ENCODE assay signal across 12 cellular contexts in genomic region chr9:1042466-1042865, GRCh38. TPM values are rescaled to one million over a fixed set of nuclear protein-coding genes. Genes with fewer than 3 reads are reported as not detected.
DNase-seq lines count a peak whose midpoint lies in the region; ATAC-seq, FAIRE-seq and TF ChIP-seq lines count a peak whose summit lies in the region.
"Had no signal": no experiment of that assay in that cellular context is flagged by ENCODE, and none has a peak within 500 bp of the region (broad histone marks: within the 10 kb centered on the region; RNA-seq: fewer than 3 reads in every experiment).

No MANE protein-coding gene starts in this region.

- ATAC-seq in right cardiac atrium (no peak), HG03571 (IDR thresholded peaks at IDR 0.05; ENCODE audit: unreplicated experiment) (no peak)

- H3K27ac ChIP-seq in right cardiac atrium (ENCODE audit: low read length) (no peak overlapping the region), kidney (ENCODE audit: low read depth in 2 of 2, low read length in 2 of 2) (no peak overlapping the region)
- H3K27ac ChIP-seq: BLaER1, HL-60, parathyroid adenoma had no signal

- peaks cover under 1% of the 10 kb centered on the region for H3K36me3 Mint-ChIP-seq in activated CD4-positive, alpha-beta T cell treated with anti-CD3 and anti-CD28 coated beads, Interleukin-2, amount 10 ng/mL, durations not matched to agents 24 days and 14 days (ENCODE audit: low read depth)
- peaks cover 5% of the 10 kb centered on the region for H3K36me3 Mint-ChIP-seq in T-helper 1 cell treated with Interleukin-12 subunit alpha and Interleukin-12 subunit beta and Interleukin-4 antibody, amounts not matched to agents 30 μg/mL and 1 μg/mL, for 36 hours (ENCODE audit: low read depth)

- H3K9me3 Mint-ChIP-seq in activated CD4-positive, alpha-beta T cell treated with anti-CD3 and anti-CD28 coated beads, Interleukin-2, amount 10 ng/mL, durations not matched to agents 24 days and 14 days, result peaks cover 14% of the 10 kb centered on the region
- no peaks in the 10 kb centered on the region for H3K9me3 Mint-ChIP-seq in T-helper 1 cell treated with Interleukin-12 subunit alpha and Interleukin-12 subunit beta and Interleukin-4 antibody, amounts not matched to agents 30 μg/mL and 1 μg/mL, for 36 hours

- intact Hi-C loops in activated CD4-positive, alpha-beta T cell treated with anti-CD3 and anti-CD28 coated beads, Interleukin-2, amount 10 ng/mL, durations not matched to agents 24 days and 14 days (cut with micrococcal nuclease), result no loop called here
- intact Hi-C loops in right cardiac atrium (cut with DNase I), result no loop called here
- intact Hi-C loops in kidney (cut with DNase I), result no loop called here

- H3K27me3 ChIP-seq in right cardiac atrium (ENCODE audit: control insufficient read depth, insufficient read depth) (no peaks in the 10 kb centered on the region), skeletal muscle satellite cell (ENCODE audit: control insufficient read depth, insufficient read depth, low read length) (peaks cover 58% of the 10 kb centered on the region)

- H3K9me3 ChIP-seq in right cardiac atrium (ENCODE audit: control insufficient read depth, low read length) (no peaks in the 10 kb centered on the region), skeletal muscle satellite cell (replicated peaks; ENCODE audit: low read length) (no peaks in the 10 kb centered on the region), kidney (ENCODE audit: control insufficient read depth in 1 of 2, low read length in 2 of 2) (no peaks in the 10 kb centered on the region)

- WGBS in right cardiac atrium, result 2% methylated on average over 45 of the region's 45 CpGs

- peaks cover 7% of the 10 kb centered on the region for H3K4me1 Mint-ChIP-seq in activated CD4-positive, alpha-beta T cell treated with anti-CD3 and anti-CD28 coated beads, Interleukin-2, amount 10 ng/mL, durations not matched to agents 24 days and 14 days
- peaks cover 12% of the 10 kb centered on the region for H3K4me1 Mint-ChIP-seq in T-helper 1 cell treated with Interleukin-12 subunit alpha and Interleukin-12 subunit beta and Interleukin-4 antibody, amounts not matched to agents 30 μg/mL and 1 μg/mL, for 36 hours (ENCODE audit: low read depth)

- peak overlapping the region; percentile 73 for H3K4me2 ChIP-seq in skeletal muscle satellite cell (ENCODE audit: low read length)
- H3K4me2 ChIP-seq: BLaER1 had no signal

- peaks cover 80% of the 10 kb centered on the region for H3K27me3 Mint-ChIP-seq in activated CD4-positive, alpha-beta T cell treated with anti-CD3 and anti-CD28 coated beads, Interleukin-2, amount 10 ng/mL, durations not matched to agents 24 days and 14 days
- H3K27me3 Mint-ChIP-seq in T-helper 1 cell treated with Interleukin-12 subunit alpha and Interleukin-12 subunit beta and Interleukin-4 antibody, amounts not matched to agents 30 μg/mL and 1 μg/mL, for 36 hours (ENCODE audit: low read depth), result peaks cover 80% of the 10 kb centered on the region

- H3K4me1 ChIP-seq in right cardiac atrium (ENCODE audit: control insufficient read depth, insufficient read depth, low read length) (peaks cover under 1% of the 10 kb centered on the region), skeletal muscle satellite cell (ENCODE audit: control insufficient read depth, insufficient read depth, low read length) (no peaks in the 10 kb centered on the region), kidney (ENCODE audit: control insufficient read depth in 1 of 2, insufficient read depth in 1 of 2, low read depth in 1 of 2, low read length in 2 of 2) (no peaks in the 10 kb centered on the region)
- H3K4me1 ChIP-seq: BLaER1, parathyroid adenoma had no signal

- no peak for TF ChIP-seq CTCF in kidney (IDR thresholded peaks at IDR 0.05; ENCODE audit: borderline replicate concordance, extremely low read depth, insufficient read depth)

- H3K4me3 ChIP-seq in right cardiac atrium (ENCODE audit: low read length) (peak overlapping the region; percentile 0), skeletal muscle satellite cell (ENCODE audit: low read length) (peak overlapping the region; percentile 57), kidney (ENCODE audit: low read length in 2 of 2) (no peak overlapping the region)
- H3K4me3 ChIP-seq: BLaER1 had no signal

- H3K36me3 ChIP-seq in skeletal muscle satellite cell (ENCODE audit: insufficient read depth, low read length), result no peaks in the 10 kb centered on the region
- no peaks in the 10 kb centered on the region for H3K36me3 ChIP-seq in kidney (ENCODE audit: control insufficient read depth in 1 of 2, insufficient read depth in 2 of 2, low read length in 2 of 2)
- H3K36me3 ChIP-seq: BLaER1 had no signal

- H3K9ac ChIP-seq in skeletal muscle satellite cell (ENCODE audit: low read depth, low read length) (peak overlapping the region; percentile 21), kidney (ENCODE audit: low read length in 2 of 2) (no peak overlapping the region)
- H3K9ac ChIP-seq: BLaER1, parathyroid adenoma had no signal

- no peak for FAIRE-seq in kidney (lab: Jason Lieb, UNC)

- DNase-seq in activated CD4-positive, alpha-beta T cell treated with anti-CD3 and anti-CD28 coated beads, Interleukin-2, amount 10 ng/mL, durations not matched to agents 24 days and 14 days, result peak; percentile 73
- no peak for DNase-seq in activated CD4-positive, alpha-beta T cell treated with anti-CD3 and anti-CD28 coated beads, Interleukin-2, amount 50 U/mL, for 1 hour
- DNase-seq in right cardiac atrium (peak in 1 of 3 donors; percentile 59), HuH-7 (ENCODE audit: low spot score) (no peak), kidney (no peak)
- DNase-seq: OCI-M1 had no signal

- H3K27ac Mint-ChIP-seq in activated CD4-positive, alpha-beta T cell treated with anti-CD3 and anti-CD28 coated beads, Interleukin-2, amount 10 ng/mL, durations not matched to agents 24 days and 14 days, result no peak overlapping the region
- no peak overlapping the region for H3K27ac Mint-ChIP-seq in T-helper 1 cell treated with Interleukin-12 subunit alpha and Interleukin-12 subunit beta and Interleukin-4 antibody, amounts not matched to agents 30 μg/mL and 1 μg/mL, for 36 hours

- peak overlapping the region; percentile 44 for H3K4me3 Mint-ChIP-seq in activated CD4-positive, alpha-beta T cell treated with anti-CD3 and anti-CD28 coated beads, Interleukin-2, amount 10 ng/mL, durations not matched to agents 24 days and 14 days
- H3K4me3 Mint-ChIP-seq in T-helper 1 cell treated with Interleukin-12 subunit alpha and Interleukin-12 subunit beta and Interleukin-4 antibody, amounts not matched to agents 30 μg/mL and 1 μg/mL, for 36 hours, result peak overlapping the region; percentile 4

RNA-seq across cellular contexts. Expression of gene DMRT2, which starts 7.7 kb away (rescaled TPM):
- total RNA-seq in activated CD4-positive, alpha-beta T cell treated with anti-CD3 and anti-CD28 coated beads, Interleukin-2, amount 10 ng/mL, durations not matched to agents 24 days and 14 days, result 0.21 and 0.26 TPM in 2 replicates
- total RNA-seq in right cardiac atrium (not detected), kidney (9.3 TPM)
- polyA plus RNA-seq in right cardiac atrium (0.09 TPM), kidney (ENCODE audit: insufficient read depth, low read depth, low replicate concordance) (38.3 TPM)
- 0.51 and 0.87 TPM in 2 replicates for total RNA-seq in skeletal muscle satellite cell (2012; rRNA removed)

Comparison
In these comparisons a context has a peak if more than half of its experiments do, and no peak if none do; other contexts are left out.
1. H3K4me3 ChIP-seq: peak in right cardiac atrium (single experiment) and skeletal muscle satellite cell (single experiment); none in kidney (0 of 2).